Comparison of ENCODE assay signal across 8 cellular contexts in genomic region chr12:48997719-48998496, GRCh38. TPM values are rescaled to one million over a fixed set of nuclear protein-coding genes. Genes with fewer than 3 reads are reported as not detected.
DNase-seq lines count a peak whose midpoint lies in the region; ATAC-seq and TF ChIP-seq lines count a peak whose summit lies in the region.

No MANE protein-coding gene starts in this region.

- H2AFZ ChIP-seq in OCI-LY3 (ENCODE audit: low read depth, low read length), result peak overlapping the region; percentile 47; the same call in 1 of the 2 replicates

- peak; percentile 44 for ATAC-seq in GM19351 (IDR thresholded peaks at IDR 0.05; ENCODE audit: unreplicated experiment)
- ATAC-seq in naive thymus-derived CD8-positive, alpha-beta T cell, result peak; percentile 13 to 33

- peaks cover 5% of the 10 kb centered on the region for H3K36me3 Mint-ChIP-seq in Calu3 (ENCODE audit: insufficient read depth, unreplicated experiment)
- H3K36me3 Mint-ChIP-seq in naive thymus-derived CD8-positive, alpha-beta T cell, result peaks cover 6 to 30% (median 20%) of the 10 kb centered on the region in 3 donors

- H3K27me3 ChIP-seq in OCI-LY3 (ENCODE audit: low read depth, low read length), result no peaks in the 10 kb centered on the region
- peaks cover 47 to 48% of the 10 kb centered on the region in 2 donors for H3K27me3 ChIP-seq in duodenal mucosa (ENCODE audit: control insufficient read depth in 1 of 2, insufficient read depth in 2 of 2, low read length in 2 of 2)

- no peaks in the 10 kb centered on the region for H3K36me3 ChIP-seq in OCI-LY3 (replicated peaks; ENCODE audit: low read depth, low read length)
- H3K36me3 ChIP-seq in duodenal mucosa (ENCODE audit: control insufficient read depth in 1 of 2, insufficient read depth in 2 of 2, low read length in 2 of 2), result peaks cover 6 to 18% of the 10 kb centered on the region in 2 donors

- peaks cover 25% of the 10 kb centered on the region for H3K79me2 ChIP-seq in OCI-LY3 (ENCODE audit: low read length)

- H3K9me3 ChIP-seq in OCI-LY3 (ENCODE audit: insufficient read depth, low read length) (no peaks in the 10 kb centered on the region), duodenal mucosa (ENCODE audit: control insufficient read depth in 1 of 2, low read length in 2 of 2) (no peaks in the 10 kb centered on the region)

- no TSS peak for BruUV-seq in Calu3 (replicated peaks; lab: Mats Ljungman, UMichigan)

- DNase-seq in Calu3 (peak; percentile 28), amniotic stem cell (lab: John Stamatoyannopoulos, UW) (no peak), NCI-H1694 treated with DMSO at 0.1 percent for 48 hours (lab: John Stamatoyannopoulos, UW) (no peak)
- peak in 3 of 10 donors; percentile 17 to 64 (median 37) for DNase-seq in naive thymus-derived CD8-positive, alpha-beta T cell
- no peak for DNase-seq in stimulated activated naive CD4-positive, alpha-beta T cell treated with Interleukin-2 at 50 U/mL for 16 hours (lab: John Stamatoyannopoulos, UW)

- CTCF ChIA-PET in Calu3 (lab: Charles Lee), result interaction anchor here (1.4 to 1.7 kb wide), 3 partner anchors 10 to 20 kb away, joined by 4 to 8 read pairs (median 5); partner anchors contain the start of gene PRKAG1

- intact Hi-C loops in Calu3 (cut with micrococcal nuclease; ENCODE audit: unreplicated experiment), result loop anchor here (5.0 kb wide), 1 partner anchor 146 kb away; the partner anchor contains the start of gene DDX23

- peaks cover 17% of the 10 kb centered on the region for H3K4me1 Mint-ChIP-seq in Calu3 (ENCODE audit: low read depth, unreplicated experiment)
- peaks cover 18 to 56% (median 39%) of the 10 kb centered on the region in 4 donors for H3K4me1 Mint-ChIP-seq in naive thymus-derived CD8-positive, alpha-beta T cell

- peak overlapping the region; percentile 68 for H3K4me3 Mint-ChIP-seq in Calu3 (ENCODE audit: low read depth, unreplicated experiment)
- H3K4me3 Mint-ChIP-seq in naive thymus-derived CD8-positive, alpha-beta T cell, result peak overlapping the region; percentile 58 to 79 (median 72)

- H3K9me3 Mint-ChIP-seq in Calu3 (ENCODE audit: low read depth, unreplicated experiment), result no peaks in the 10 kb centered on the region
- no peaks in the 10 kb centered on the region for H3K9me3 Mint-ChIP-seq in naive thymus-derived CD8-positive, alpha-beta T cell

- H4K20me1 ChIP-seq in OCI-LY3 (ENCODE audit: insufficient read depth, low read length), result peaks cover 5% of the 10 kb centered on the region; the same call in 1 of the 2 replicates

- H3K4me2 ChIP-seq in OCI-LY3 (ENCODE audit: low read length), result peak overlapping the region; percentile 88

- H3K9ac ChIP-seq in OCI-LY3 (ENCODE audit: low read length) (peak overlapping the region; percentile 66), duodenal mucosa (ENCODE audit: low read depth in 1 of 2, low read length in 2 of 2) (no peak overlapping the region)

- H3K4me3 ChIP-seq in OCI-LY3 (ENCODE audit: low read length) (peak overlapping the region; percentile 89), duodenal mucosa (ENCODE audit: low read depth in 1 of 2, low read length in 2 of 2) (peak overlapping the region; percentile 47 to 64)

- POLR2A ChIA-PET in naive thymus-derived CD8-positive, alpha-beta T cell (lab: Charles Lee), result interaction anchor here (0.6 to 6.5 kb wide), 4 partner anchors 19 to 80 kb away, joined by 3 to 47 read pairs (median 6); partner anchors contain the start of genes FKBP11 and WNT1

- peaks cover 30% of the 10 kb centered on the region for H3K27me3 Mint-ChIP-seq in Calu3 (ENCODE audit: unreplicated experiment)
- peaks cover 41 to 92% (median 60%) of the 10 kb centered on the region in 5 donors for H3K27me3 Mint-ChIP-seq in naive thymus-derived CD8-positive, alpha-beta T cell

- peak overlapping the region; percentile 38 for H3K27ac ChIP-seq in OCI-LY3 (ENCODE audit: low read length)
- H3K27ac ChIP-seq in duodenal mucosa (ENCODE audit: low read depth, low read length), result no peak overlapping the region

- H3K27ac Mint-ChIP-seq in Calu3 (ENCODE audit: unreplicated experiment), result no peak overlapping the region
- peak overlapping the region in 3 of 10 donors; percentile 48 to 79 (median 60) for H3K27ac Mint-ChIP-seq in naive thymus-derived CD8-positive, alpha-beta T cell

- H3K4me1 ChIP-seq in OCI-LY3 (ENCODE audit: low read length), result peaks cover 25% of the 10 kb centered on the region
- peaks cover 23 to 34% of the 10 kb centered on the region in 2 donors for H3K4me1 ChIP-seq in duodenal mucosa (ENCODE audit: control insufficient read depth in 1 of 2, insufficient read depth in 2 of 2, low read length in 2 of 2)

- TF ChIP-seq CTCF in Calu3 (IDR thresholded peaks at IDR 0.05; ENCODE audit: unreplicated experiment) (no peak), OCI-LY3 (IDR thresholded peaks at IDR 0.05; ENCODE audit: low read depth, low read length) (no peak)

RNA-seq across cellular contexts. Expression of gene DDN, which starts 1.3 kb away (rescaled TPM):
- 0.12 and 0.21 TPM in 2 replicates for total RNA-seq in Calu3 (2022)
- under 1 TPM; 0.14 to 0.18 TPM for total RNA-seq in naive thymus-derived CD8-positive, alpha-beta T cell
- polyA plus RNA-seq in naive thymus-derived CD8-positive, alpha-beta T cell, result not detected

RNA-seq across cellular contexts. Expression of gene WNT1, which starts 19.8 kb away (rescaled TPM):
- not detected in 2 replicates for total RNA-seq in Calu3 (2022)
- under 1 TPM; 0.33 to 0.52 TPM for total RNA-seq in naive thymus-derived CD8-positive, alpha-beta T cell
- polyA plus RNA-seq in naive thymus-derived CD8-positive, alpha-beta T cell, result 1 to 10 TPM in 1 of 3 donors, under 1 TPM in 2; 0.23 to 1.2 (median 0.49) TPM

RNA-seq across cellular contexts. Expression of gene PRKAG1, which starts 20.7 kb away (rescaled TPM):
- 34.2 and 36.9 TPM in 2 replicates for total RNA-seq in Calu3 (2022)
- total RNA-seq in naive thymus-derived CD8-positive, alpha-beta T cell, result 10 to 100 TPM; 47.5 to 49.5 TPM
- polyA plus RNA-seq in naive thymus-derived CD8-positive, alpha-beta T cell, result 10 to 100 TPM; 29.2 to 39.5 (median 33.0) TPM

RNA-seq across cellular contexts. Expression of gene WNT10B, which starts 26.4 kb away (rescaled TPM):
- total RNA-seq in Calu3 (2022), result 0.73 TPM in 1 of 2 replicates, not detected in the other
- total RNA-seq in naive thymus-derived CD8-positive, alpha-beta T cell, result 1 to 10 TPM; 3.0 to 3.3 TPM
- polyA plus RNA-seq in naive thymus-derived CD8-positive, alpha-beta T cell, result under 1 TPM in 1 of 3 donors, not detected in 2; 0.29 TPM

RNA-seq across cellular contexts. Expression of gene ARF3, which starts 40.6 kb away (rescaled TPM):
- 142 and 164 TPM in 2 replicates for total RNA-seq in Calu3 (2022)
- 10 to 100 TPM; 55.3 to 57.3 TPM for total RNA-seq in naive thymus-derived CD8-positive, alpha-beta T cell
- 10 to 100 TPM; 19.5 to 24.4 (median 21.8) TPM for polyA plus RNA-seq in naive thymus-derived CD8-positive, alpha-beta T cell
